In genomic region chr5:146291421-146292074, GRCh38 we compare ENCODE assay signal across 8 cellular contexts. TPM values are rescaled to one million over a fixed set of nuclear protein-coding genes. Genes with fewer than 3 reads are reported as not detected.
DNase-seq lines count a peak whose midpoint lies in the region; ATAC-seq and TF ChIP-seq lines count a peak whose summit lies in the region.

No MANE protein-coding gene starts in this region.

- H3K4me1 ChIP-seq in hepatocyte (ENCODE audit: insufficient read depth) (no peaks in the 10 kb centered on the region), suprapubic skin (no peaks in the 10 kb centered on the region)

- POLR2A ChIA-PET in CD4-positive, alpha-beta T cell (lab: Charles Lee): no interaction called here
- POLR2A ChIA-PET in activated CD8-positive, alpha-beta T cell treated with anti-CD3 and anti-CD28 coated beads for 36 hours (lab: Charles Lee): no interaction called here

- H3K79me2 ChIP-seq in hepatocyte: no peaks in the 10 kb centered on the region

- H3K27me3 Mint-ChIP-seq in CD4-positive, alpha-beta T cell: no peaks in the 10 kb centered on the region
- no peaks in the 10 kb centered on the region for H3K27me3 Mint-ChIP-seq in activated CD8-positive, alpha-beta T cell treated with anti-CD3 and anti-CD28 coated beads for 36 hours

- WGBS in hepatocyte (ENCODE audit: low lambda C conversion rate, missing lambda C conversion rate): 28% methylated on average over 5 of the region's 5 CpGs
- 22% methylated on average over 5 of the region's 5 CpGs for WGBS in suprapubic skin

- no peaks in the 10 kb centered on the region for H3K9me3 Mint-ChIP-seq in CD4-positive, alpha-beta T cell
- no peaks in the 10 kb centered on the region for H3K9me3 Mint-ChIP-seq in activated CD8-positive, alpha-beta T cell treated with anti-CD3 and anti-CD28 coated beads for 36 hours

- no peaks in the 10 kb centered on the region for H4K20me1 ChIP-seq in hepatocyte (ENCODE audit: insufficient read depth, poor library complexity, severe bottlenecking)

- no peak overlapping the region for H3K27ac Mint-ChIP-seq in CD4-positive, alpha-beta T cell
- no peak overlapping the region for H3K27ac Mint-ChIP-seq in activated CD8-positive, alpha-beta T cell treated with anti-CD3 and anti-CD28 coated beads for 36 hours

- no peak overlapping the region for H3K27ac ChIP-seq in CD4-positive, alpha-beta T cell (ENCODE audit: low read depth, low read length)
- H3K27ac ChIP-seq in hepatocyte (no peak overlapping the region), suprapubic skin (no peak overlapping the region)

- TF ChIP-seq CTCF in CD4-positive, alpha-beta T cell (IDR thresholded peaks at IDR 0.05): peak; percentile 80
- peak; percentile 84 for TF ChIP-seq CTCF in activated CD8-positive, alpha-beta T cell treated with anti-CD3 and anti-CD28 coated beads for 36 hours (IDR thresholded peaks at IDR 0.05)
- TF ChIP-seq CTCF in hepatocyte (IDR thresholded peaks at IDR 0.05; ENCODE audit: poor library complexity) (peak; percentile 48), suprapubic skin (IDR thresholded peaks at IDR 0.05) (peak; percentile 17 to 40)

- no peaks in the 10 kb centered on the region for H3K27me3 ChIP-seq in CD4-positive, alpha-beta T cell (ENCODE audit: control insufficient read depth, insufficient read depth, low read length)
- H3K27me3 ChIP-seq in hepatocyte: no peaks in the 10 kb centered on the region
- no peaks in the 10 kb centered on the region for H3K27me3 ChIP-seq in suprapubic skin

- H2AFZ ChIP-seq in hepatocyte: no peak overlapping the region

- H3K4me2 ChIP-seq in hepatocyte: no peak overlapping the region

- peak; percentile 63 for ATAC-seq in CD4-positive, alpha-beta T cell (ENCODE audit: poor library complexity)
- ATAC-seq in GM18505 (IDR thresholded peaks at IDR 0.05; ENCODE audit: unreplicated experiment): peak; percentile 94
- peak; percentile 72 for ATAC-seq in HG02852 (IDR thresholded peaks at IDR 0.05; ENCODE audit: unreplicated experiment)
- ATAC-seq in activated CD8-positive, alpha-beta T cell treated with anti-CD3 and anti-CD28 coated beads for 36 hours: peak; percentile 77

- intact Hi-C loops in CD4-positive, alpha-beta T cell (cut with DNase I, micrococcal nuclease): loop anchor here (1.0 to 2.0 kb wide), 2 partner anchors 135 to 136 kb away; no protein-coding TSS in a partner anchor
- intact Hi-C loops in activated CD8-positive, alpha-beta T cell treated with anti-CD3 and anti-CD28 coated beads for 36 hours (cut with micrococcal nuclease): loop anchor here (1.0 kb wide), 1 partner anchor 136 kb away; no protein-coding TSS in a partner anchor

- H3K9me2 ChIP-seq in hepatocyte (replicated peaks; ENCODE audit: insufficient read depth): no peaks in the 10 kb centered on the region

- no peak for TF ChIP-seq POLR2A in GM18505 (IDR thresholded peaks at IDR 0.05; ENCODE audit: borderline replicate concordance, extremely low read depth, insufficient read depth, insufficient read length)
- TF ChIP-seq POLR2A in suprapubic skin (IDR thresholded peaks at IDR 0.05): no peak

- no peaks in the 10 kb centered on the region for H3K36me3 ChIP-seq in hepatocyte (replicated peaks; ENCODE audit: insufficient read depth, low read depth)
- peaks cover 11% of the 10 kb centered on the region for H3K36me3 ChIP-seq in suprapubic skin

- H3K9me3 ChIP-seq in CD4-positive, alpha-beta T cell (ENCODE audit: control insufficient read depth, low read length): no peaks in the 10 kb centered on the region
- H3K9me3 ChIP-seq in hepatocyte (ENCODE audit: low read depth) (no peaks in the 10 kb centered on the region), suprapubic skin (no peaks in the 10 kb centered on the region)

- CTCF ChIA-PET in CD4-positive, alpha-beta T cell (lab: Charles Lee): interaction anchor here (0.8 kb wide), 1 partner anchor 39 kb away, joined by 3 read pairs; no protein-coding TSS in a partner anchor
- CTCF ChIA-PET in activated CD8-positive, alpha-beta T cell treated with anti-CD3 and anti-CD28 coated beads for 36 hours (lab: Charles Lee): no interaction called here

- H3K4me3 ChIP-seq in hepatocyte (no peak overlapping the region), suprapubic skin (no peak overlapping the region)

- no peaks in the 10 kb centered on the region for H3K4me1 Mint-ChIP-seq in CD4-positive, alpha-beta T cell (ENCODE audit: low read depth)
- H3K4me1 Mint-ChIP-seq in activated CD8-positive, alpha-beta T cell treated with anti-CD3 and anti-CD28 coated beads for 36 hours (ENCODE audit: low read depth): no peaks in the 10 kb centered on the region

- TF ChIP-seq EP300 in suprapubic skin (IDR thresholded peaks at IDR 0.05): no peak

- no peak for DNase-seq in CD4-positive, alpha-beta T cell
- DNase-seq in NCI-H2081 treated with DMSO at 0.1 percent for 48 hours (lab: John Stamatoyannopoulos, UW) (peak; percentile 14), hepatocyte (ENCODE audit: low spot score) (peak; percentile 72), suprapubic skin (ENCODE audit: low spot score in 2 of 2) (no peak), NCI-H1048 (lab: John Stamatoyannopoulos, UW) (no peak)
- peak; percentile 32 for DNase-seq in activated CD8-positive, alpha-beta T cell treated with anti-CD3 and anti-CD28 coated beads for 36 hours

- peaks cover 15% of the 10 kb centered on the region for H3K36me3 Mint-ChIP-seq in CD4-positive, alpha-beta T cell (ENCODE audit: low read depth)
- peaks cover 2% of the 10 kb centered on the region for H3K36me3 Mint-ChIP-seq in activated CD8-positive, alpha-beta T cell treated with anti-CD3 and anti-CD28 coated beads for 36 hours (ENCODE audit: low read depth)

- H3K4me3 Mint-ChIP-seq in CD4-positive, alpha-beta T cell: no peak overlapping the region
- no peak overlapping the region for H3K4me3 Mint-ChIP-seq in activated CD8-positive, alpha-beta T cell treated with anti-CD3 and anti-CD28 coated beads for 36 hours

RNA-seq across cellular contexts. Expression of gene POU4F3, which starts 47.1 kb away (rescaled TPM):
- under 1 TPM; 0.17 to 0.22 TPM for total RNA-seq in CD4-positive, alpha-beta T cell
- total RNA-seq in activated CD8-positive, alpha-beta T cell treated with anti-CD3 and anti-CD28 coated beads for 36 hours: not detected
- 0.36 TPM in 1 of 2 replicates, not detected in the other for total RNA-seq in hepatocyte
- not detected in 2 replicates for polyA plus RNA-seq in hepatocyte
- total RNA-seq in suprapubic skin: under 1 TPM in 1 of 4 donors, not detected in 3; 0.19 TPM

Comparison
In these comparisons a context has a peak if more than half of its experiments do, and no peak if none do; other contexts are left out.
1. DNase-seq: peak in NCI-H2081 treated with DMSO at 0.1 percent for 48 hours (single experiment), activated CD8-positive, alpha-beta T cell treated with anti-CD3 and anti-CD28 coated beads for 36 hours (single experiment) and hepatocyte (single experiment); none in CD4-positive, alpha-beta T cell (0 of 10), suprapubic skin (0 of 2) and NCI-H1048 (single experiment).
2. CTCF ChIP-seq: peak in every context shown above with its lines; median percentile 84 in activated CD8-positive, alpha-beta T cell treated with anti-CD3 and anti-CD28 coated beads for 36 hours; 80 in CD4-positive, alpha-beta T cell; 48 in hepatocyte; 28 in suprapubic skin.
3. Peak in every context shown above with its lines, with median percentiles within 50 percentile points of each other: ATAC-seq.